ENCODE assay signal across 8 cellular contexts in genomic region chr7:362416-363096, GRCh38.
DNase-seq lines count a peak whose midpoint lies in the region; ATAC-seq and TF ChIP-seq lines count a peak whose summit lies in the region.

No MANE protein-coding gene starts in this region.

- no peaks in the 10 kb centered on the region for H3K36me3 ChIP-seq in CD4-positive, CD25-positive, alpha-beta regulatory T cell (ENCODE audit: control insufficient read depth, insufficient read depth, low read length)
- no peaks in the 10 kb centered on the region for H3K36me3 ChIP-seq in effector memory CD4-positive, alpha-beta T cell (ENCODE audit: control insufficient read depth, insufficient read depth, low read length)
- no peaks in the 10 kb centered on the region for H3K36me3 ChIP-seq in ovary
- no peaks in the 10 kb centered on the region for H3K36me3 ChIP-seq in thyroid gland

- CTCF ChIA-PET in WTC11 (lab: Charles Lee) = interaction anchor here (0.7 to 0.8 kb wide), 2 partner anchors 41 to 72 kb away, joined by 3 to 4 read pairs; no protein-coding TSS in a partner anchor

- H3K27me3 Mint-ChIP-seq in CD4-positive, CD25-positive, alpha-beta regulatory T cell = peaks cover 10% of the 10 kb centered on the region
- peaks cover 21% of the 10 kb centered on the region for H3K27me3 Mint-ChIP-seq in WTC11 (ENCODE audit: low read depth)

- DNase-seq in CD4-positive, CD25-positive, alpha-beta regulatory T cell = peak in 2 of 3 donors; percentile 52 to 85
- DNase-seq in T-helper 9 cell = peak; percentile 25
- peak in 1 of 3 donors; percentile 24 for DNase-seq in effector memory CD4-positive, alpha-beta T cell
- peak in 1 of 5 donors; percentile 55 for DNase-seq in ovary
- no peak for DNase-seq in WTC11 (ENCODE audit: low spot score)
- no peak for DNase-seq in thyroid gland
- DNase-seq in NCI-H2196 (lab: John Stamatoyannopoulos, UW; ENCODE audit: unreplicated experiment) = no peak

- no peaks in the 10 kb centered on the region for H3K36me3 Mint-ChIP-seq in CD4-positive, CD25-positive, alpha-beta regulatory T cell
- no peaks in the 10 kb centered on the region for H3K36me3 Mint-ChIP-seq in WTC11

- peaks cover 60% of the 10 kb centered on the region for H3K4me1 ChIP-seq in CD4-positive, CD25-positive, alpha-beta regulatory T cell (ENCODE audit: control insufficient read depth, insufficient read depth, low read length, poor library complexity, severe bottlenecking)
- H3K4me1 ChIP-seq in effector memory CD4-positive, alpha-beta T cell (ENCODE audit: control insufficient read depth, insufficient read depth, low read length, poor library complexity, severe bottlenecking) = peaks cover 62% of the 10 kb centered on the region
- no peaks in the 10 kb centered on the region for H3K4me1 ChIP-seq in ovary (ENCODE audit: insufficient read depth)
- no peaks in the 10 kb centered on the region for H3K4me1 ChIP-seq in thyroid gland

- ATAC-seq in CD4-positive, CD25-positive, alpha-beta regulatory T cell (ENCODE audit: low read depth in 2 of 2) = peak; percentile 61 to 64
- ATAC-seq in WTC11 (no peak), GM21737 (IDR thresholded peaks at IDR 0.05; ENCODE audit: unreplicated experiment) (no peak)

- peak overlapping the region; percentile 94 to 99 (median 95) for H3K27ac Mint-ChIP-seq in CD4-positive, CD25-positive, alpha-beta regulatory T cell
- H3K27ac Mint-ChIP-seq in WTC11 = no peak overlapping the region

- POLR2A ChIA-PET in WTC11 (lab: Charles Lee) = no interaction called here

- H3K4me3 ChIP-seq in CD4-positive, CD25-positive, alpha-beta regulatory T cell (ENCODE audit: low read depth, low read length) = peak overlapping the region; percentile 81
- peak overlapping the region; percentile 14 for H3K4me3 ChIP-seq in effector memory CD4-positive, alpha-beta T cell (ENCODE audit: insufficient read depth, low read depth, low read length, poor library complexity, severe bottlenecking)
- H3K4me3 ChIP-seq in ovary (peak overlapping the region; percentile 10), thyroid gland (replicated peaks in 1 of 3) (no peak overlapping the region)

- H3K4me1 Mint-ChIP-seq in CD4-positive, CD25-positive, alpha-beta regulatory T cell = peaks cover 14 to 66% (median 50%) of the 10 kb centered on the region in 4 donors
- peaks cover 24% of the 10 kb centered on the region for H3K4me1 Mint-ChIP-seq in WTC11

- H3K4me3 Mint-ChIP-seq in CD4-positive, CD25-positive, alpha-beta regulatory T cell = peak overlapping the region; percentile 83 to 95 (median 84)
- no peak overlapping the region for H3K4me3 Mint-ChIP-seq in WTC11

- TF ChIP-seq CTCF in ovary (IDR thresholded peaks at IDR 0.05) (no peak), WTC11 (IDR thresholded peaks at IDR 0.05) (no peak), thyroid gland (IDR thresholded peaks at IDR 0.05) (no peak)

- 14 to 19% (median 16%) methylated on average over 23 of the region's 23 CpGs for WGBS in ovary, 3 donors
- WGBS in thyroid gland, 2 donors = 52 to 65% methylated on average over 23 of the region's 23 CpGs

- intact Hi-C loops in ovary (cut with DNase I) = no loop called here
- intact Hi-C loops in thyroid gland (cut with DNase I) = no loop called here

- H3K9me3 Mint-ChIP-seq in CD4-positive, CD25-positive, alpha-beta regulatory T cell = peaks cover 0 to 2% (median 0%) of the 10 kb centered on the region in 7 donors
- no peaks in the 10 kb centered on the region for H3K9me3 Mint-ChIP-seq in WTC11

- H3K27ac ChIP-seq in CD4-positive, CD25-positive, alpha-beta regulatory T cell (ENCODE audit: insufficient read depth, low read length, poor library complexity, severe bottlenecking) = peak overlapping the region; percentile 72
- H3K27ac ChIP-seq in effector memory CD4-positive, alpha-beta T cell (ENCODE audit: insufficient read depth, low read length, poor library complexity, severe bottlenecking) = peak overlapping the region; percentile 54
- H3K27ac ChIP-seq in ovary (no peak overlapping the region), thyroid gland (no peak overlapping the region)

- no peak for TF ChIP-seq EP300 in ovary (IDR thresholded peaks at IDR 0.05)

- no peak for TF ChIP-seq POLR2A in ovary (IDR thresholded peaks at IDR 0.05)
- TF ChIP-seq POLR2A in thyroid gland (IDR thresholded peaks at IDR 0.05) = no peak

- H3K9me3 ChIP-seq in CD4-positive, CD25-positive, alpha-beta regulatory T cell (ENCODE audit: control insufficient read depth in 2 of 2, low read length in 2 of 2) = peaks cover 0 to 10% of the 10 kb centered on the region in 2 experiments
- no peaks in the 10 kb centered on the region for H3K9me3 ChIP-seq in effector memory CD4-positive, alpha-beta T cell (ENCODE audit: control insufficient read depth, low read length)
- no peaks in the 10 kb centered on the region for H3K9me3 ChIP-seq in ovary
- H3K9me3 ChIP-seq in thyroid gland = no peaks in the 10 kb centered on the region

- H3K27me3 ChIP-seq in CD4-positive, CD25-positive, alpha-beta regulatory T cell (ENCODE audit: control insufficient read depth, insufficient read depth, low read length) = no peaks in the 10 kb centered on the region
- no peaks in the 10 kb centered on the region for H3K27me3 ChIP-seq in effector memory CD4-positive, alpha-beta T cell (replicated peaks; ENCODE audit: control insufficient read depth, insufficient read depth, low read length, poor library complexity, severe bottlenecking)
- no peaks in the 10 kb centered on the region for H3K27me3 ChIP-seq in ovary
- no peaks in the 10 kb centered on the region for H3K27me3 ChIP-seq in thyroid gland

TF ChIP-seq in WTC11, 78 proteins besides CTCF, POLR2A, EP300 and RAD21 (continues in another document):
- TF ChIP-seq ZNF138 (CRISPR knock-in tag; conservative IDR thresholded peaks at IDR 0.05) = no peak
- TF ChIP-seq ATF1 (CRISPR knock-in tag; IDR thresholded peaks at IDR 0.05) = no peak
- TF ChIP-seq ZSCAN18 (CRISPR knock-in tag; IDR thresholded peaks at IDR 0.05) = no peak
- TF ChIP-seq NR2C2 (CRISPR knock-in tag; IDR thresholded peaks at IDR 0.05) = no peak
- TF ChIP-seq ZNF281 (CRISPR knock-in tag; IDR thresholded peaks at IDR 0.05) = no peak
- TF ChIP-seq ZNF416 (CRISPR knock-in tag; IDR thresholded peaks at IDR 0.05) = no peak
- no peak for TF ChIP-seq JAZF1 (CRISPR knock-in tag; IDR thresholded peaks at IDR 0.05)
- no peak for TF ChIP-seq OVOL2 (CRISPR knock-in tag; IDR thresholded peaks at IDR 0.05; ENCODE audit: borderline replicate concordance)
- TF ChIP-seq CBFB (CRISPR knock-in tag; IDR thresholded peaks at IDR 0.05; ENCODE audit: low read depth) = no peak
- no peak for TF ChIP-seq PREB (CRISPR knock-in tag; IDR thresholded peaks at IDR 0.05; ENCODE audit: borderline replicate concordance)

Comparison
In these comparisons a context has a peak if more than half of its experiments do, and no peak if none do; other contexts are left out.
1. ATAC-seq: peak in CD4-positive, CD25-positive, alpha-beta regulatory T cell (2 of 2); none in WTC11 (single experiment) and GM21737 (single experiment).
2. DNase-seq: peak in CD4-positive, CD25-positive, alpha-beta regulatory T cell (2 of 3) and T-helper 9 cell (single experiment); none in WTC11 (single experiment), thyroid gland (0 of 2) and NCI-H2196 (single experiment).
3. H3K27ac ChIP-seq: peak in CD4-positive, CD25-positive, alpha-beta regulatory T cell (single experiment) and effector memory CD4-positive, alpha-beta T cell (single experiment); none in ovary (0 of 2) and thyroid gland (0 of 3).
4. H3K4me3 ChIP-seq: peak in CD4-positive, CD25-positive, alpha-beta regulatory T cell (single experiment), effector memory CD4-positive, alpha-beta T cell (single experiment) and ovary (single experiment); none in thyroid gland (0 of 3).